24 cellular contexts compared by ENCODE assay signal in the genomic region with DNA sequence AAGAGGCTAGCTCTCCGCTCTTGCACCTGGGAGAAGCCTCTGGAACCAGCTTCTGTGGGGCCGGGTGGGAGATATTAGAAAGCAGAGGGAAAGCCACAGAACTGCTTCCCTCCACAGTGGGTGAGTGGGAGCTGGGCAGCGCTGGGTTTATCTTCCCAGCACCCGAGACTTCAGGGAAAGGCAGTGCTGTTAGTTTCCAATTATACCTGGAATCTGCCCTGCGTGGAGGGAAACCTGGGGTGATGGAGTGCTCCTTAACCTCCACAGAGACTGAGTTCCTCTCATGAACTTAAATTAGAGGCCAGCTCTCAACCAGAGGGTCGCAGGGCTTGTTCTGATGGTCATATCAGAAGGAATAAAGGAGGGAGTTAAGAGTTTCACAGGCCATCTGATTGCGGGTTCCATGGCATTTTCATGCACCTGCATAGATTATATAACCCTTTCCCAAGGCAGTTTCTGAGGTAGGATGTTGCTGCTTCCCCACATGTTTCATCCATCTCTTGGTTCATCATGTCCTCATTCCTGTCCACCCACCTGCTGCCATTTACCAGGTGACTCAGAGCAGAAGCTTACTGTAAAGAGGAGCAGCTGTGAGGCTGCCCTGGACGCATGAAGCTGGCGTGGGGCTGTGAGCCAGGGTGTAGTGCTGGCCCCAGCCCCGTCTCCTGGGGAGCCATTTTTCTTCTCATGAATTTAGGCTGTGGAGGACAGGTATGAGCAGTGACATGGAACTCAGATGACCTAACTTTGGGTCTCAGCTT. TPM values are rescaled to one million over a fixed set of nuclear protein-coding genes. Genes with fewer than 3 reads are reported as not detected.
A peak's percentile ranks its signal among the peaks of the same experiment; 100 is the strongest.
DNase-seq lines count a peak whose midpoint lies in the region; ATAC-seq, FAIRE-seq and TF ChIP-seq lines count a peak whose summit lies in the region.
"Had no signal": no experiment of that assay in that cellular context is flagged by ENCODE, and none has a peak within 500 bp of the region (broad histone marks: within the 10 kb centered on the region; RNA-seq: fewer than 3 reads in every experiment).

No MANE protein-coding gene starts in this region.

- H3K9ac ChIP-seq in IMR-90 (ENCODE audit: low read depth, low read length), result no peak overlapping the region
- no peak overlapping the region for H3K9ac ChIP-seq in SK-N-SH

- H3K27ac ChIP-seq in IMR-90 (ENCODE audit: insufficient read depth, low read length), result no peak overlapping the region
- H3K27ac ChIP-seq in SK-N-SH (ENCODE audit: low read depth in 2 of 2, low read length in 1 of 2), result no peak overlapping the region
- H3K27ac ChIP-seq: breast epithelium had no signal

- H2BK15ac ChIP-seq in IMR-90 (ENCODE audit: low read depth, low read length), result no peak overlapping the region

- no peaks in the 10 kb centered on the region for H3K9me3 ChIP-seq in IMR-90 (ENCODE audit: control insufficient read depth, insufficient read depth, low read length)
- H3K9me3 ChIP-seq in SK-N-SH, result no peaks in the 10 kb centered on the region
- no peaks in the 10 kb centered on the region for H3K9me3 ChIP-seq in MG63
- H3K9me3 ChIP-seq: breast epithelium had no signal

- no peaks in the 10 kb centered on the region for H3K9me2 ChIP-seq in SK-N-SH

- TF ChIP-seq CTCF in IMR-90 (conservative IDR thresholded peaks at IDR 0.05; ENCODE audit: low read depth, low read length), result no peak
- no peak for TF ChIP-seq CTCF in bronchial epithelial cell (IDR thresholded peaks at IDR 0.05; ENCODE audit: insufficient read depth, low read length, severe bottlenecking)
- no peak for TF ChIP-seq CTCF in SK-N-SH (IDR thresholded peaks at IDR 0.05)

- no TSS peak for BruUV-seq in IMR-90 (replicated peaks; lab: Mats Ljungman, UMichigan)

- CTCF ChIA-PET in IMR-90 (lab: Yijun Ruan, JAX) (no interaction called here), SK-N-SH (lab: Yijun Ruan, JAX) (interaction anchor here (0.6 to 1.4 kb wide), 4 partner anchors 44 to 184 kb away, joined by 3 to 5 read pairs (median 4); no protein-coding TSS in a partner anchor)

- no peak overlapping the region for H3K56ac ChIP-seq in IMR-90 (ENCODE audit: extremely low read depth, insufficient read depth, low read length)

- H3K36me3 ChIP-seq in IMR-90 (ENCODE audit: control insufficient read depth, insufficient read depth, low read length) (no peaks in the 10 kb centered on the region), bronchial epithelial cell (ENCODE audit: control insufficient read depth, insufficient read depth, low read length) (peaks cover 18% of the 10 kb centered on the region), SK-N-SH (replicated peaks in 1 of 2; ENCODE audit: control insufficient read depth in 1 of 2, insufficient read depth in 2 of 2, low read length in 1 of 2) (peaks cover 0 to 12% of the 10 kb centered on the region in 2 experiments), MG63 (no peaks in the 10 kb centered on the region)
- H3K36me3 ChIP-seq: breast epithelium had no signal

- H2AFZ ChIP-seq in IMR-90 (replicated peaks; ENCODE audit: low read length, poor library complexity) (no peak overlapping the region), SK-N-SH (ENCODE audit: low read depth) (no peak overlapping the region)

- in situ Hi-C loops in IMR-90 (cut with MboI; ENCODE audit: low sequenced_read_pairs), result no loop called here

- H3K14ac ChIP-seq in IMR-90 (replicated peaks; ENCODE audit: low read depth, low read length), result no peak overlapping the region

- H2AK9ac ChIP-seq in IMR-90 (replicated peaks; ENCODE audit: low read depth, low read length, poor library complexity), result no peak overlapping the region

- H2BK5ac ChIP-seq in IMR-90 (ENCODE audit: low read depth, low read length, poor library complexity, severe bottlenecking), result no peak overlapping the region

- no peak overlapping the region for H2BK120ac ChIP-seq in IMR-90 (ENCODE audit: low read depth, low read length)

- dilution Hi-C loops in IMR-90 (cut with HindIII; ENCODE audit: low sequenced_read_pairs, unreplicated experiment), result no loop called here

- no peak overlapping the region for H3K18ac ChIP-seq in IMR-90 (ENCODE audit: low read depth, low read length)

- no peak overlapping the region for H3K23ac ChIP-seq in IMR-90 (ENCODE audit: low read depth, low read length)

- no peak for TF ChIP-seq EP300 in SK-N-SH (IDR thresholded peaks at IDR 0.05; ENCODE audit: borderline replicate concordance in 1 of 2, low read depth in 1 of 2, low read length in 1 of 2)

- H3K4me2 ChIP-seq in IMR-90 (ENCODE audit: low read depth, low read length) (no peak overlapping the region), SK-N-SH (no peak overlapping the region)

- intact Hi-C loops in IMR-90 (cut with micrococcal nuclease), result no loop called here

- H4K20me1 ChIP-seq in IMR-90 (ENCODE audit: insufficient read depth, low read length) (no peaks in the 10 kb centered on the region), SK-N-SH (ENCODE audit: insufficient read depth) (no peaks in the 10 kb centered on the region)

- WGBS in IMR-90 (ENCODE audit: extremely low coverage in 2 of 2, insufficient read length in 1 of 2), 2 experiments, result no CpG with 5 or more reads among the region's 10 CpGs
- 93% methylated on average over 10 of the region's 10 CpGs for WGBS in SK-N-SH (ENCODE audit: low lambda C conversion rate)

- no peak overlapping the region for H4K91ac ChIP-seq in IMR-90 (ENCODE audit: insufficient read depth, low read depth, low read length)

- ATAC-seq in IMR-90 (ENCODE audit: low read depth), result no peak

- no peak overlapping the region for H3K4me3 ChIP-seq in IMR-90 (ENCODE audit: insufficient read depth, low read depth, low read length)
- H3K4me3 ChIP-seq in bronchial epithelial cell (ENCODE audit: low read depth, low read length), result no peak overlapping the region
- H3K4me3 ChIP-seq in SK-N-SH (ENCODE audit: low read depth in 2 of 2, low read length in 1 of 2), result no peak overlapping the region
- H3K4me3 ChIP-seq in MG63, result no peak overlapping the region
- H3K4me3 ChIP-seq: breast epithelium had no signal

- no peak for FAIRE-seq in bronchial epithelial cell (lab: Jason Lieb, UNC)
- FAIRE-seq: colon had no signal

- H4K8ac ChIP-seq in IMR-90 (ENCODE audit: low read depth in 2 of 2, low read length in 2 of 2), result no peak overlapping the region

- no peak overlapping the region for H3K4ac ChIP-seq in IMR-90 (ENCODE audit: low read depth, low read length)

- no peaks in the 10 kb centered on the region for H3K79me1 ChIP-seq in IMR-90 (ENCODE audit: low read depth in 1 of 2, low read length in 2 of 2)

- no peak for TF ChIP-seq POLR2A in IMR-90 (IDR thresholded peaks at IDR 0.05; ENCODE audit: low read depth, low read length)

- DNase-seq in DMS53 (lab: John Stamatoyannopoulos, UW) (peak; percentile 74), IMR-90 (peak; percentile 59), bronchial epithelial cell (ENCODE audit: low read depth) (peak; percentile 62), kidney tubule cell (ENCODE audit: low spot score) (peak; percentile 74), SK-N-SH (no peak), hepatic stellate cell (ENCODE audit: low spot score) (no peak), D341Med (ENCODE audit: low spot score) (no peak), MG63 (no peak)
- DNase-seq: activated CD4-positive, alpha-beta T cell treated with anti-CD3 and anti-CD28 coated beads, Interleukin-2, amount 50 U/mL, for 4 hours; activated CD4-positive, CD25-positive, alpha-beta regulatory T cell; activated naive CD4-positive, alpha-beta T cell treated with anti-CD3 and anti-CD28 coated beads, Interleukin-2, amount 10 ng/mL, durations not matched to agents 7 days and 5 days; Calu3; effector CD8-positive, alpha-beta T cell; erythroblast; foreskin fibroblast; NK-92 treated with Interleukin-12 subunit alpha and Interleukin-12 subunit beta, amount 100 ng/mL, for 24 hours; PC-3; SHP77 treated with DMSO at 0.1 percent for 48 hours; stimulated activated CD4-positive, alpha-beta T cell treated with anti-CD3 and anti-CD28 coated beads, Interleukin-15, amount 100 ng/mL, for 24 hours; stimulated activated naive CD4-positive, alpha-beta T cell; SW 1271 had no signal

- H3F3A ChIP-seq in SK-N-SH (replicated peaks; ENCODE audit: insufficient read depth), result peaks cover 3% of the 10 kb centered on the region

- H3K9me1 ChIP-seq in IMR-90 (ENCODE audit: insufficient read depth, low read length), result peaks cover 10% of the 10 kb centered on the region; the same call in 1 of the 2 replicates

- no peaks in the 10 kb centered on the region for H3K79me2 ChIP-seq in SK-N-SH (ENCODE audit: insufficient read depth)

- H2BK20ac ChIP-seq in IMR-90 (ENCODE audit: low read depth, low read length), result no peak overlapping the region

- TF ChIP-seq RAD21 in IMR-90 (IDR thresholded peaks at IDR 0.05; ENCODE audit: low read length) (no peak), SK-N-SH (IDR thresholded peaks at IDR 0.05; ENCODE audit: low read length) (no peak)

- H3K27me3 ChIP-seq in IMR-90 (ENCODE audit: control insufficient read depth, insufficient read depth, low read length) (no peaks in the 10 kb centered on the region), bronchial epithelial cell (ENCODE audit: control insufficient read depth, insufficient read depth, low read length) (no peaks in the 10 kb centered on the region), SK-N-SH (ENCODE audit: insufficient read depth) (no peaks in the 10 kb centered on the region), MG63 (no peaks in the 10 kb centered on the region)
- H3K27me3 ChIP-seq: breast epithelium had no signal

- H4K5ac ChIP-seq in IMR-90 (ENCODE audit: low read depth, low read length), result no peak overlapping the region

- POLR2A ChIA-PET in IMR-90 (lab: Charles Lee; ENCODE audit: unreplicated experiment) (no interaction called here), SK-N-SH (lab: Yijun Ruan, JAX) (no interaction called here)

- no peak overlapping the region for H2AK5ac ChIP-seq in IMR-90 (ENCODE audit: low read depth, low read length)

- H3K4me1 ChIP-seq in IMR-90 (ENCODE audit: control insufficient read depth, insufficient read depth, low read length) (peaks cover 2% of the 10 kb centered on the region), SK-N-SH (ENCODE audit: control insufficient read depth in 1 of 2, insufficient read depth in 2 of 2, low read depth in 1 of 2, low read length in 1 of 2) (peaks cover 5 to 19% of the 10 kb centered on the region in 2 experiments; a peak in 2 of 4 replicates)
- H3K4me1 ChIP-seq: breast epithelium had no signal

TF ChIP-seq in IMR-90, 13 proteins besides CTCF, POLR2A, EP300 and RAD21:
- no peak for TF ChIP-seq CHD1 (IDR thresholded peaks at IDR 0.05; ENCODE audit: low read depth, low read length)
- no peak for TF ChIP-seq FOS (IDR thresholded peaks at IDR 0.05; ENCODE audit: low read depth, low read length)

TF ChIP-seq in SK-N-SH, 30 proteins besides CTCF, POLR2A, EP300 and RAD21 (continues in another document):
- TF ChIP-seq TCF12 (IDR thresholded peaks at IDR 0.05) (no peak), GABPA (IDR thresholded peaks at IDR 0.05; ENCODE audit: low read depth) (no peak)

RNA-seq across cellular contexts. Expression of gene CA12, which starts 42.5 kb away (rescaled TPM):
- 33.7 and 36.4 TPM in 2 replicates for total RNA-seq in IMR-90 (2012; rRNA removed)
- polyA plus RNA-seq in IMR-90 (2012; rRNA removed), result 52.6 and 55.2 TPM in 2 replicates
- polyA plus RNA-seq in IMR-90 (2012; cell fraction: cytosol; rRNA removed), result 26.4 and 51.5 TPM in 2 replicates
- 19.3 and 34.7 TPM in 2 replicates for polyA plus RNA-seq in IMR-90 (2012; cell fraction: nucleus; rRNA removed; ENCODE audit: low replicate concordance)
- 44.0 TPM in 2 replicates for total RNA-seq in bronchial epithelial cell
- 39.4 and 44.3 TPM in 2 replicates for polyA plus RNA-seq in SK-N-SH (2012; rRNA removed)
- polyA plus RNA-seq in SK-N-SH (2012; cell fraction: cytosol; rRNA removed), result 32.6 and 41.3 TPM in 2 replicates
- polyA plus RNA-seq in SK-N-SH (2012; cell fraction: nucleus; rRNA removed), result 25.4 and 33.6 TPM in 2 replicates
- total RNA-seq in MG63 (2014; rRNA removed; shearing (Covaris generic); ENCODE audit: low replicate concordance), result 4.7 and 4.8 TPM in 2 replicates
- polyA plus RNA-seq: CD14-positive monocyte had no signal

Comparison
In these comparisons a context has a peak if more than half of its experiments do, and no peak if none do; other contexts are left out.
1. DNase-seq: peak in DMS53 (single experiment), IMR-90 (single experiment), bronchial epithelial cell (single experiment) and kidney tubule cell (single experiment); none in SK-N-SH (single experiment), hepatic stellate cell (single experiment), D341Med (single experiment) and MG63 (single experiment).